Comparison of ENCODE assay signal across 13 cellular contexts in the genomic region with DNA sequence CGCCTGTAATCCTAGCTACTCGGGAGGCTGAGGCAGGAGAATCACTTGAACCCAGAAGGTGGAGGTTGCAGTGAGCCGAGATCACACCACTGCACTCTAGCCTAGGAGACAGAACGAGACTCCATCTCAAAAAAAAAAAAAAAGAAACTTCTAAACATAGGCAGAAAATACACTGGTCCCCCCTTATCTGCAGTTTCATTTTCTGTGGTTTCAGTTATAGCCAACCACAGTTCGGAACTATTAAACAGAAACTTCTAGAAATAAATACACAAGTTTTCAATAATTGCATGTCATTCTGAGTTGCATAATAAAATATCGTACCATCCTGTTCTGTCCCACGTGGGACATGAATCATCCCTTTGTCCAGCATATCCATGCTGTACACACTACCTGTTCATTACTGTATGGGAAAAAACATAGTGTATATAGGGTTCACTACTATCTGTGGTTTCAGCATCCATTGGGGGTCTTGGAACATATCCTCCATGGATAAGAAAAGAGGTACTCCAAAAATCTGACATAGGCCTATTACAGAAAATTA. TPM values are rescaled to one million over a fixed set of nuclear protein-coding genes. Genes with fewer than 3 reads are reported as not detected.
DNase-seq lines count a peak whose midpoint lies in the region; ATAC-seq and TF ChIP-seq lines count a peak whose summit lies in the region.
"Had no signal": no experiment of that assay in that cellular context is flagged by ENCODE, and none has a peak within 500 bp of the region (broad histone marks: within the 10 kb centered on the region; RNA-seq: fewer than 3 reads in every experiment).

No MANE protein-coding gene starts in this region.

- no peaks in the 10 kb centered on the region; the same call in none of the 2 replicates for H3K36me3 ChIP-seq in KMS-11 (ENCODE audit: insufficient read depth)
- H3K36me3 ChIP-seq in osteoblast (ENCODE audit: insufficient read depth, low read length), result no peaks in the 10 kb centered on the region
- H3K36me3 ChIP-seq in right atrium auricular region, result no peaks in the 10 kb centered on the region
- no peaks in the 10 kb centered on the region for H3K36me3 ChIP-seq in heart left ventricle

- TF ChIP-seq POLR2A in heart left ventricle (IDR thresholded peaks at IDR 0.05), result no peak

- H3K4me1 ChIP-seq in KMS-11 (ENCODE audit: low read depth, poor library complexity, severe bottlenecking) (peaks cover 70% of the 10 kb centered on the region), osteoblast (ENCODE audit: insufficient read depth, low read length) (no peaks in the 10 kb centered on the region), right atrium auricular region (no peaks in the 10 kb centered on the region), heart left ventricle (peaks cover 0 to 3% (median 0%) of the 10 kb centered on the region in 12 donors)

- peaks cover 91% of the 10 kb centered on the region for H3K79me2 ChIP-seq in KMS-11 (ENCODE audit: insufficient read depth, low read depth)
- H3K79me2 ChIP-seq in osteoblast (ENCODE audit: insufficient read depth, low read length), result peaks cover 42% of the 10 kb centered on the region

- H3K27ac ChIP-seq in KMS-11 (peak overlapping the region; percentile 52), osteoblast (ENCODE audit: low read depth, low read length) (no peak overlapping the region), right atrium auricular region (no peak overlapping the region), heart left ventricle (no peak overlapping the region)

- no peaks in the 10 kb centered on the region; the same call in 1 of the 2 replicates for H4K20me1 ChIP-seq in KMS-11 (ENCODE audit: insufficient read depth)
- no peaks in the 10 kb centered on the region for H4K20me1 ChIP-seq in osteoblast (ENCODE audit: insufficient read depth, low read length)

- no peak overlapping the region for H3K4me3 ChIP-seq in KMS-11 (IDR thresholded peaks at IDR 0.05; ENCODE audit: insufficient read depth, low read depth, low read length)
- no peak overlapping the region for H3K4me3 ChIP-seq in osteoblast (ENCODE audit: insufficient read depth, low read length)
- H3K4me3 ChIP-seq in right atrium auricular region, result no peak overlapping the region
- H3K4me3 ChIP-seq in heart left ventricle, result no peak overlapping the region

- 79 to 94% (median 87%) methylated on average over 7 of the region's 7 CpGs for WGBS in heart left ventricle, 4 donors

- TF ChIP-seq CTCF in KMS-11 (conservative IDR thresholded peaks at IDR 0.05; ENCODE audit: low read depth, low read length), result no peak
- no peak for TF ChIP-seq CTCF in osteoblast (IDR thresholded peaks at IDR 0.05; ENCODE audit: extremely low read depth, low read depth, low read length)
- TF ChIP-seq CTCF in right atrium auricular region (IDR thresholded peaks at IDR 0.05), result no peak
- TF ChIP-seq CTCF in heart left ventricle (IDR thresholded peaks at IDR 0.05), result no peak

- H3K4me2 ChIP-seq in KMS-11 (peak overlapping the region; percentile 32), osteoblast (ENCODE audit: insufficient read depth, low read length) (no peak overlapping the region)

- DNase-seq in osteoblast (ENCODE audit: insufficient read length, low spot score, missing footprints) (no peak), right atrium auricular region (ENCODE audit: low spot score) (no peak), heart left ventricle (no peak)
- DNase-seq: activated naive CD4-positive, alpha-beta T cell; C1 segment of cervical spinal cord; NCI-H2029; NCI-H526; T-helper 1 cell had no signal

- intact Hi-C loops in heart left ventricle (cut with DNase I), result no loop called here

- H3K9ac ChIP-seq in KMS-11, result peak overlapping the region; percentile 14; the same call in 1 of the 2 replicates

- ATAC-seq in GM19455 (IDR thresholded peaks at IDR 0.05; ENCODE audit: unreplicated experiment), result peak; percentile 69
- peak; percentile 53 for ATAC-seq in HG02870 (IDR thresholded peaks at IDR 0.05; ENCODE audit: unreplicated experiment)
- ATAC-seq in heart left ventricle, result no peak
- no peak for ATAC-seq in HG03469 (IDR thresholded peaks at IDR 0.05; ENCODE audit: unreplicated experiment)
- ATAC-seq: stimulated activated memory B cell treated with anti-CD40 and anti-IgM and Interleukin-4, amounts not matched to agents 10 μg/mL and 1 μg/mL and 100 μg/mL, for 72 hours had no signal

- no peaks in the 10 kb centered on the region for H3K27me3 ChIP-seq in KMS-11 (ENCODE audit: insufficient read depth, low read depth)
- H3K27me3 ChIP-seq in osteoblast (ENCODE audit: insufficient read depth, low read length), result no peaks in the 10 kb centered on the region
- H3K27me3 ChIP-seq in right atrium auricular region, result no peaks in the 10 kb centered on the region
- H3K27me3 ChIP-seq in heart left ventricle, result no peaks in the 10 kb centered on the region

- H3K9me3 ChIP-seq in osteoblast (ENCODE audit: low read depth, low read length), result no peaks in the 10 kb centered on the region
- H3K9me3 ChIP-seq in right atrium auricular region, result no peaks in the 10 kb centered on the region
- no peaks in the 10 kb centered on the region for H3K9me3 ChIP-seq in heart left ventricle

- H2AFZ ChIP-seq in KMS-11 (ENCODE audit: low read depth) (no peak overlapping the region), osteoblast (ENCODE audit: low read length) (peak overlapping the region; percentile 4)

RNA-seq across cellular contexts. Expression of a gene that starts 8.0 kb away (rescaled TPM):
- total RNA-seq in osteoblast (0.72 and 1.2 TPM in 2 replicates), right atrium auricular region (under 1 TPM; 0.20 to 0.48 TPM), heart left ventricle (under 1 TPM; 0.15 to 0.85 (median 0.38) TPM)
- polyA plus RNA-seq in heart left ventricle, result under 1 TPM; 0.14 to 0.23 TPM

Comparison
In these comparisons a context has a peak if more than half of its experiments do, and no peak if none do; other contexts are left out.
1. ATAC-seq: peak in GM19455 (single experiment) and HG02870 (single experiment); none in heart left ventricle (0 of 4) and HG03469 (single experiment).